1 cellular context compared by ENCODE assay signal in genomic region chr10:63133056-63133786, GRCh38.
TF ChIP-seq lines count a peak whose summit lies in the region.

NRBF2 (plus strand) TSS chr10:63133328; CDS start chr10:63133471, 143 bp downstream.

TF ChIP-seq in K562, 482 proteins besides CTCF, POLR2A, EP300 and RAD21 (continued from another document and continues in another):
- TF ChIP-seq MED1 (CRISPR knock-in tag; IDR thresholded peaks at IDR 0.05; ENCODE audit: borderline replicate concordance) (no peak), ZEB2 (IDR thresholded peaks at IDR 0.05) (0 out of 2 replicates have a peak, but pooled peaks have one; percentile 38), DMBX1 (CRISPR knock-in tag; IDR thresholded peaks at IDR 0.05; ENCODE audit: borderline replicate concordance) (0 out of 2 replicates have a peak, but pooled peaks have one; percentile 72), TARDBP (IDR thresholded peaks at IDR 0.05) (no peak), ZBTB2 (IDR thresholded peaks at IDR 0.05) (peak; percentile 96), CHCHD3 (CRISPR knock-in tag; IDR thresholded peaks at IDR 0.05) (no peak), ATF3 (IDR thresholded peaks at IDR 0.05) (peak; percentile 96), ATF3 (CRISPR knock-in tag; conservative IDR thresholded peaks at IDR 0.05) (peak; percentile 12; the same call in 1 of the 2 replicates), GMEB1 (CRISPR knock-in tag; IDR thresholded peaks at IDR 0.05) (peak; percentile 99), ETV6 (IDR thresholded peaks at IDR 0.05; ENCODE audit: borderline replicate concordance in 1 of 2, low read depth in 2 of 2, low read length in 1 of 2) (peak in 1 of 2 experiments; percentile 18; a peak in 1 of 4 replicates), ETV6 (CRISPR knock-in tag; IDR thresholded peaks at IDR 0.05; ENCODE audit: borderline replicate concordance) (no peak), ZKSCAN8 (CRISPR knock-in tag; IDR thresholded peaks at IDR 0.05) (no peak), ZNF785 (CRISPR knock-in tag; IDR thresholded peaks at IDR 0.05) (no peak), ZNF282 (CRISPR knock-in tag; IDR thresholded peaks at IDR 0.05) (no peak), AFF1 (IDR thresholded peaks at IDR 0.05; ENCODE audit: low read depth in 1 of 2, partially characterized antibody in 2 of 2) (peak; percentile 36 to 67), SAP30 (IDR thresholded peaks at IDR 0.05; ENCODE audit: borderline replicate concordance, insufficient read depth, low read depth, low read length, poor library complexity, severe bottlenecking) (peak; percentile 64), NR1H2 (CRISPR knock-in tag; IDR thresholded peaks at IDR 0.05) (no peak), CHD2 (IDR thresholded peaks at IDR 0.05; ENCODE audit: low read depth, low read length) (peak; percentile 99), EGR1 (conservative IDR thresholded peaks at IDR 0.05) (peak; percentile 90), ATF1 (CRISPR knock-in tag; IDR thresholded peaks at IDR 0.05) (peak; percentile 69), ATF1 (tag; IDR thresholded peaks at IDR 0.05) (peak; percentile 99), PCBP1 (IDR thresholded peaks at IDR 0.05; ENCODE audit: low read depth, low read length, poor library complexity, severe bottlenecking) (peak; percentile 41), FIP1L1 (IDR thresholded peaks at IDR 0.05; ENCODE audit: low read depth, low read length, poor library complexity, severe bottlenecking) (no peak), PYGO2 (tag; IDR thresholded peaks at IDR 0.05) (no peak), ARNT (IDR thresholded peaks at IDR 0.05) (0 out of 4 replicates have a peak, but pooled peaks of 1 of the 2 experiments have one; percentile 29), BHLHE40 (IDR thresholded peaks at IDR 0.05; ENCODE audit: low read length) (peak; percentile 99), SP2 (IDR thresholded peaks at IDR 0.05; ENCODE audit: extremely low read depth, low read depth, low read length, poor library complexity, severe bottlenecking) (peak; percentile 22), BRF2 (IDR thresholded peaks at IDR 0.05; ENCODE audit: borderline replicate concordance, insufficient read depth, insufficient read length) (no peak), KLF16 (IDR thresholded peaks at IDR 0.05) (no peak; the same call in 1 of the 2 replicates), NFRKB (IDR thresholded peaks at IDR 0.05; ENCODE audit: low read depth) (peak; percentile 16), HOMEZ (CRISPR knock-in tag; IDR thresholded peaks at IDR 0.05) (0 out of 2 replicates have a peak, but pooled peaks have one; percentile 32), KDM1A (IDR thresholded peaks at IDR 0.05) (no peak), ZNF316 (IDR thresholded peaks at IDR 0.05) (no peak), SMAD4 (CRISPR knock-in tag; conservative IDR thresholded peaks at IDR 0.05) (peak; percentile 58; the same call in 1 of the 2 replicates), ZNF12 (CRISPR knock-in tag; IDR thresholded peaks at IDR 0.05) (0 out of 2 replicates have a peak, but pooled peaks have one; percentile 62), ZNF311 (CRISPR knock-in tag; IDR thresholded peaks at IDR 0.05) (no peak), NONO (IDR thresholded peaks at IDR 0.05; ENCODE audit: low read depth in 2 of 2, low read length in 1 of 2) (peak in 1 of 2 experiments; percentile 66; a peak in 1 of 4 replicates), BACH1 (tag; IDR thresholded peaks at IDR 0.05) (peak; percentile 73; the same call in 1 of the 2 replicates), ZNF232 (CRISPR knock-in tag; IDR thresholded peaks at IDR 0.05) (peak; percentile 31; the same call in 1 of the 2 replicates), DACH1 (IDR thresholded peaks at IDR 0.05; ENCODE audit: partially characterized antibody) (peak; percentile 98), USF1 (CRISPR knock-in tag; IDR thresholded peaks at IDR 0.05) (peak; percentile 100), ZNF511 (CRISPR knock-in tag; IDR thresholded peaks at IDR 0.05) (peak; percentile 82), ID3 (CRISPR knock-in tag; IDR thresholded peaks at IDR 0.05) (no peak), ID3 (tag; IDR thresholded peaks at IDR 0.05) (peak; percentile 84; the same call in 1 of the 2 replicates), FOXO4 (CRISPR knock-in tag; IDR thresholded peaks at IDR 0.05) (0 out of 2 replicates have a peak, but pooled peaks have one; percentile 67), ZFP36 (IDR thresholded peaks at IDR 0.05; ENCODE audit: low read depth, low read length, partially characterized antibody) (no peak), ZNF830 (CRISPR knock-in tag; IDR thresholded peaks at IDR 0.05) (peak; percentile 96), KAT8 (IDR thresholded peaks at IDR 0.05; ENCODE audit: low read depth) (no peak), XRCC5 (IDR thresholded peaks at IDR 0.05; ENCODE audit: low read depth, low read length) (peak; percentile 77), ZNF639 (CRISPR knock-in tag; conservative IDR thresholded peaks at IDR 0.05 in 1 of 2, IDR thresholded peaks at IDR 0.05 in 1 of 2) (peak in 1 of 2 experiments; percentile 72; a peak in 1 of 4 replicates), ZSCAN32 (CRISPR knock-in tag; IDR thresholded peaks at IDR 0.05) (0 out of 2 replicates have a peak, but pooled peaks have one; percentile 32), NR2C2 (CRISPR knock-in tag; IDR thresholded peaks at IDR 0.05) (0 out of 2 replicates have a peak, but pooled peaks have one; percentile 16), NR2C2 (tag; IDR thresholded peaks at IDR 0.05) (peak; percentile 80), SOX6 (IDR thresholded peaks at IDR 0.05) (peak; percentile 47; the same call in 1 of the 2 replicates)
